In genomic region chr4:187604984-187605383, GRCh38 we compare ENCODE assay signal across 26 cellular contexts.
"Had no signal": no experiment of that assay in that cellular context is flagged by ENCODE, and none has a peak within 500 bp of the region (broad histone marks: within the 10 kb centered on the region; RNA-seq: fewer than 3 reads in every experiment).

No MANE protein-coding gene starts in this region.

- H3K4me1 Mint-ChIP-seq: activated CD4-positive, alpha-beta memory T cell treated with anti-CD3 and anti-CD28 coated beads, Interleukin-2, amount 10 ng/mL, durations not matched to agents 7 days and 5 days; activated CD4-positive, alpha-beta T cell treated with anti-CD3 and anti-CD28 coated beads, Interleukin-2, amount 10 ng/mL, durations not matched to agents 7 days and 5 days; T-helper 17 cell had no signal

- H2AFZ ChIP-seq: parathyroid adenoma had no signal

- H3K4me3 ChIP-seq: colonic mucosa, gastroesophageal sphincter, left ventricle myocardium inferior, lung, psoas muscle, sigmoid colon, tibial nerve had no signal

- DNase-seq: activated CD4-positive, alpha-beta memory T cell treated with anti-CD3 and anti-CD28 coated beads, Interleukin-2, amount 10 ng/mL, durations not matched to agents 7 days and 5 days; activated CD4-positive, alpha-beta T cell treated with anti-CD3 and anti-CD28 coated beads for 1 hour; activated CD4-positive, alpha-beta T cell treated with anti-CD3 and anti-CD28 coated beads, Interleukin-2, amount 10 ng/mL, durations not matched to agents 7 days and 5 days; activated CD8-positive, alpha-beta memory T cell treated with anti-CD3 and anti-CD28 coated beads, Interleukin-2, amount 50 U/mL, for 48 hours; activated gamma-delta T cell; activated naive CD4-positive, alpha-beta T cell treated with anti-CD3 and anti-CD28 coated beads, Interleukin-2, amount 50 U/mL, for 16 hours; activated T-cell treated with anti-CD3 and anti-CD28 coated beads, Interleukin-2, amount 50 U/mL, for 24 hours; amniotic stem cell; colonic mucosa; effector memory CD4-positive, alpha-beta T cell; erythroblast; head of caudate nucleus; left ventricle myocardium inferior; psoas muscle; sigmoid colon; small intestine; stimulated activated CD4-positive, alpha-beta T cell treated with anti-CD3 and anti-CD28 coated beads, Interleukin-2, amount 100 ng/mL, for 24 hours; stimulated activated naive CD4-positive, alpha-beta T cell treated with Interleukin-2 at 50 U/mL for 16 hours; SW 1271; T-helper 17 cell; T1000 had no signal

- H3K79me2 ChIP-seq: parathyroid adenoma had no signal

- H3K9me3 ChIP-seq: colonic mucosa, gastroesophageal sphincter, left ventricle myocardium inferior, psoas muscle, sigmoid colon, tibial nerve had no signal

- H3K27me3 ChIP-seq: colonic mucosa, gastroesophageal sphincter, sigmoid colon, tibial nerve had no signal

- H3K36me3 ChIP-seq: colonic mucosa, gastroesophageal sphincter, left ventricle myocardium inferior, sigmoid colon, tibial nerve had no signal

- H3K9ac ChIP-seq: parathyroid adenoma had no signal

- FAIRE-seq: small intestine had no signal

- H3K27me3 Mint-ChIP-seq: activated CD4-positive, alpha-beta memory T cell treated with anti-CD3 and anti-CD28 coated beads, Interleukin-2, amount 10 ng/mL, durations not matched to agents 7 days and 5 days; activated CD4-positive, alpha-beta T cell treated with anti-CD3 and anti-CD28 coated beads, Interleukin-2, amount 10 ng/mL, durations not matched to agents 7 days and 5 days; activated T-cell treated with anti-CD3 and anti-CD28 coated beads, Interleukin-2, amount 50 U/mL, for 24 hours; T-helper 17 cell had no signal

- H3K27ac ChIP-seq: colonic mucosa, gastroesophageal sphincter, left ventricle myocardium inferior, parathyroid adenoma, psoas muscle, sigmoid colon, tibial nerve had no signal

- H3K4me3 Mint-ChIP-seq: activated CD4-positive, alpha-beta memory T cell treated with anti-CD3 and anti-CD28 coated beads, Interleukin-2, amount 10 ng/mL, durations not matched to agents 7 days and 5 days; activated CD4-positive, alpha-beta T cell treated with anti-CD3 and anti-CD28 coated beads, Interleukin-2, amount 10 ng/mL, durations not matched to agents 7 days and 5 days; activated T-cell treated with anti-CD3 and anti-CD28 coated beads, Interleukin-2, amount 50 U/mL, for 24 hours; nephron; T-helper 17 cell had no signal

- ATAC-seq: gastroesophageal sphincter, psoas muscle, T-helper 17 cell had no signal

- H3K9me3 Mint-ChIP-seq: activated CD4-positive, alpha-beta T cell treated with anti-CD3 and anti-CD28 coated beads, Interleukin-2, amount 10 ng/mL, durations not matched to agents 7 days and 5 days; activated T-cell treated with anti-CD3 and anti-CD28 coated beads, Interleukin-2, amount 50 U/mL, for 24 hours; nephron had no signal

- H3K4me1 ChIP-seq: colonic mucosa, parathyroid adenoma, psoas muscle, sigmoid colon had no signal

- H3K27ac Mint-ChIP-seq: activated CD4-positive, alpha-beta memory T cell treated with anti-CD3 and anti-CD28 coated beads, Interleukin-2, amount 10 ng/mL, durations not matched to agents 7 days and 5 days; activated CD4-positive, alpha-beta T cell treated with anti-CD3 and anti-CD28 coated beads, Interleukin-2, amount 10 ng/mL, durations not matched to agents 7 days and 5 days; activated T-cell treated with anti-CD3 and anti-CD28 coated beads, Interleukin-2, amount 50 U/mL, for 24 hours; nephron; T-helper 17 cell had no signal
